Comparison of ENCODE assay signal across 25 cellular contexts in the genomic region with DNA sequence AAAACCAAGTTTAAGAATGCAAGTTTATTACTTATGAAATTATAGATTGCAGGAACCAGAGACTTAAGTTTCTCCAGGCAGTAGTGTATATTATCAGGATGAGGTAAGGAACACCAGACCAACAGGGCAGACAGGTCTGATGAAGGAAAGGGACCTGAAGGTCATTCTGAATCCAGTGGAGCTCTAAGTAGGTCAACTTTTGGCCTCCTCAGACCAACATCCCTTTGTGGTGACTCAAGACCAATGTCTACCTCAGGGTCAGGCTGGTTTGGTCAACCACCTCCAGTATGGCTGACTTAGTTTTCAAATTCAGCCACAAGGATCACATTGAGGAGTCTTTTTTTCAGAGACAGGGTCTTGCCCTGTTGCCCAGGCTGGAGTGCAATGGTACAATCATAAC. TPM values are rescaled to one million over a fixed set of nuclear protein-coding genes. Genes with fewer than 3 reads are reported as not detected.
"Had no signal": no experiment of that assay in that cellular context is flagged by ENCODE, and none has a peak within 500 bp of the region (broad histone marks: within the 10 kb centered on the region; RNA-seq: fewer than 3 reads in every experiment).

No MANE protein-coding gene starts in this region.

- H3K9me3 ChIP-seq: SJSA1 had no signal

- H3K27ac ChIP-seq: brain microvascular endothelial cell, cardiac muscle cell, KMS-11 had no signal

- H3K27me3 ChIP-seq: brain microvascular endothelial cell, cardiac muscle cell, SJSA1 had no signal

- H3K4me1 Mint-ChIP-seq: activated CD4-positive, alpha-beta T cell treated with anti-CD3 and anti-CD28 coated beads, Interleukin-2, amount 10 ng/mL, durations not matched to agents 7 days and 5 days; activated naive CD4-positive, alpha-beta T cell treated with anti-CD3 and anti-CD28 coated beads, Interleukin-2, amount 10 ng/mL, durations not matched to agents 7 days and 5 days; activated naive CD8-positive, alpha-beta T cell treated with anti-CD3 and anti-CD28 coated beads for 36 hours had no signal

- H3K27ac Mint-ChIP-seq: activated CD4-positive, alpha-beta memory T cell treated with anti-CD3 and anti-CD28 coated beads for 36 hours; activated CD4-positive, alpha-beta T cell treated with anti-CD3 and anti-CD28 coated beads, Interleukin-2, amount 10 ng/mL, durations not matched to agents 7 days and 5 days; activated naive CD4-positive, alpha-beta T cell treated with anti-CD3 and anti-CD28 coated beads, Interleukin-2, amount 10 ng/mL, durations not matched to agents 7 days and 5 days; activated naive CD8-positive, alpha-beta T cell treated with anti-CD3 and anti-CD28 coated beads for 36 hours; activated T-cell treated with anti-CD3 and anti-CD28 coated beads, Interleukin-2, amount 50 U/mL, for 72 hours; activated T-helper 2 cell treated with anti-CD3 and anti-CD28 coated beads, Interferon-gamma antibody, Interleukin-2, Interleukin-4, amounts not matched to agents 10 μg/mL and 5 μg/mL and 100 μg/mL, durations not matched to agents 14 hours and 24 hours and 36 hours; T-helper 1 cell treated with Interleukin-12 subunit alpha and Interleukin-12 subunit beta and Interleukin-4 antibody, amounts not matched to agents 30 μg/mL and 1 μg/mL, for 36 hours had no signal

- ATAC-seq: activated T-cell treated with anti-CD3 and anti-CD28 coated beads, Interleukin-2, amount 50 U/mL, for 72 hours; SK-N-SH treated with all-trans-retinoic acid at 6 μM for 48 hours had no signal

- H3K4me2 ChIP-seq: KMS-11 had no signal

- H3K9ac ChIP-seq: KMS-11 had no signal

- H3K36me3 Mint-ChIP-seq: activated CD4-positive, alpha-beta memory T cell treated with anti-CD3 and anti-CD28 coated beads for 36 hours; activated naive CD4-positive, alpha-beta T cell treated with anti-CD3 and anti-CD28 coated beads, Interleukin-2, amount 10 ng/mL, durations not matched to agents 7 days and 5 days; activated naive CD8-positive, alpha-beta T cell treated with anti-CD3 and anti-CD28 coated beads for 36 hours had no signal

- H3K9me3 Mint-ChIP-seq: activated CD4-positive, alpha-beta memory T cell treated with anti-CD3 and anti-CD28 coated beads for 36 hours; activated CD4-positive, alpha-beta T cell treated with anti-CD3 and anti-CD28 coated beads, Interleukin-2, amount 10 ng/mL, durations not matched to agents 7 days and 5 days; activated naive CD4-positive, alpha-beta T cell treated with anti-CD3 and anti-CD28 coated beads, Interleukin-2, amount 10 ng/mL, durations not matched to agents 7 days and 5 days; activated naive CD8-positive, alpha-beta T cell treated with anti-CD3 and anti-CD28 coated beads for 36 hours; activated T-cell treated with anti-CD3 and anti-CD28 coated beads, Interleukin-2, amount 50 U/mL, for 72 hours; activated T-helper 2 cell treated with anti-CD3 and anti-CD28 coated beads, Interferon-gamma antibody, Interleukin-2, Interleukin-4, amounts not matched to agents 10 μg/mL and 5 μg/mL and 100 μg/mL, durations not matched to agents 14 hours and 24 hours and 36 hours; T-helper 1 cell treated with Interleukin-12 subunit alpha and Interleukin-12 subunit beta and Interleukin-4 antibody, amounts not matched to agents 30 μg/mL and 1 μg/mL, for 36 hours had no signal

- H3K36me3 ChIP-seq: brain microvascular endothelial cell, cardiac muscle cell, SJSA1 had no signal

- DNase-seq: activated CD4-positive, alpha-beta memory T cell treated with anti-CD3 and anti-CD28 coated beads for 36 hours; activated CD4-positive, alpha-beta T cell treated with anti-CD3 and anti-CD28 coated beads, Interleukin-2, amount 10 ng/mL, durations not matched to agents 7 days and 5 days; activated CD4-positive, CD25-positive, alpha-beta regulatory T cell; activated gamma-delta T cell treated with Interleukin-2 at 50 U/mL for 16 hours; activated naive CD4-positive, alpha-beta T cell treated with anti-CD3 and anti-CD28 coated beads, Interleukin-2, amount 10 ng/mL, durations not matched to agents 7 days and 5 days; activated naive CD8-positive, alpha-beta T cell treated with anti-CD3 and anti-CD28 coated beads for 36 hours; activated T-cell treated with anti-CD3 and anti-CD28 coated beads for 4 hours; activated T-cell treated with anti-CD3 and anti-CD28 coated beads, Interleukin-2, amount 50 U/mL, for 72 hours; brain microvascular endothelial cell; MM.1S; NCI-H1105 treated with DMSO at 0.1 percent for 48 hours; NCI-H1436 treated with DMSO at 0.1 percent for 48 hours; NCI-H187; NCI-H2081 treated with DMSO at 0.1 percent for 48 hours; NCI-H446; NCI-H524; SHP77; T-helper 9 cell had no signal

- H3K4me3 Mint-ChIP-seq: activated CD4-positive, alpha-beta memory T cell treated with anti-CD3 and anti-CD28 coated beads for 36 hours; activated CD4-positive, alpha-beta T cell treated with anti-CD3 and anti-CD28 coated beads, Interleukin-2, amount 10 ng/mL, durations not matched to agents 7 days and 5 days; activated naive CD4-positive, alpha-beta T cell treated with anti-CD3 and anti-CD28 coated beads, Interleukin-2, amount 10 ng/mL, durations not matched to agents 7 days and 5 days; activated naive CD8-positive, alpha-beta T cell treated with anti-CD3 and anti-CD28 coated beads for 36 hours; activated T-cell treated with anti-CD3 and anti-CD28 coated beads, Interleukin-2, amount 50 U/mL, for 72 hours; T-helper 1 cell treated with Interleukin-12 subunit alpha and Interleukin-12 subunit beta and Interleukin-4 antibody, amounts not matched to agents 30 μg/mL and 1 μg/mL, for 36 hours had no signal

- H3K4me3 ChIP-seq: cardiac muscle cell, SJSA1 had no signal

RNA-seq across cellular contexts. Expression of gene TFAP2A, which starts 38.7 kb away (rescaled TPM):
- total RNA-seq: activated CD4-positive, alpha-beta T cell treated with anti-CD3 and anti-CD28 coated beads, Interleukin-2, amount 10 ng/mL, durations not matched to agents 7 days and 5 days; activated CD8-positive, alpha-beta memory T cell treated with anti-CD3 and anti-CD28 coated beads for 36 hours; cardiac muscle cell had no signal
